10 cellular contexts compared by ENCODE assay signal in the genomic region with DNA sequence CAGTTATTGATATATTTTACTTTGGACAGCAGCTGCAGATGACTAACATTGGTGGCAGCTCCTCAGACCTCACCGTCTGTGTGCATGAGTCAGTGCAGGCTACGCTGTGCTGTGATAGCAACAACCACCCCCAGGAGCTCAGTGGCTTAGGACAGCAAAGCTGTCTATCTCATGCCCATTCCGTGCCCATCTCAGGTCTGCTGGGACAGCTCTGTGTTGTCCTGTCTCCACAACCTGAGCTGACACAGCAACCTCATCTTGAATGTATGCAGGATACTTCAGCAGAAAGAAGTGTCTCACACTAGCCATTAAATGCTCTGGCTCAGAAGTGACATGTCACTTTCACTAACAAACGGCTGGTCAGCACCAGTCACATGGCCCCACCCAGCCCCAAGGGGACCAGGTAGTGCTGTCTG. TPM values are rescaled to one million over a fixed set of nuclear protein-coding genes. Genes with fewer than 3 reads are reported as not detected.
DNase-seq lines count a peak whose midpoint lies in the region; ATAC-seq and TF ChIP-seq lines count a peak whose summit lies in the region.
"Had no signal": no experiment of that assay in that cellular context is flagged by ENCODE, and none has a peak within 500 bp of the region (broad histone marks: within the 10 kb centered on the region; RNA-seq: fewer than 3 reads in every experiment).

No MANE protein-coding gene starts in this region.

- H4K91ac ChIP-seq in H9 (ENCODE audit: insufficient read length, low read depth, low read length), result no peak overlapping the region

- no peak overlapping the region for H4K5ac ChIP-seq in H9 (ENCODE audit: insufficient read length, low read depth, low read length)

- H2BK20ac ChIP-seq in H9 (ENCODE audit: low read depth, low read length, poor library complexity, severe bottlenecking), result no peak overlapping the region

- no peak overlapping the region for H3K27ac Mint-ChIP-seq in H9

- no peak overlapping the region for H3K4me3 ChIP-seq in kidney epithelial cell (ENCODE audit: low read depth, low read length)

- H3K14ac ChIP-seq in H9 (ENCODE audit: insufficient read depth, low read length), result no peak overlapping the region

- WGBS in H9 (ENCODE audit: extremely low coverage, insufficient read length, low lambda C conversion rate), result no CpG with 5 or more reads among the region's 4 CpGs

- H3K27ac ChIP-seq in H9 (ENCODE audit: insufficient read length, low read depth, low read length), result no peak overlapping the region

- H4K20me1 ChIP-seq in H9 (ENCODE audit: control insufficient read depth, insufficient read depth, insufficient read length), result no peaks in the 10 kb centered on the region

- no peak overlapping the region for H4K8ac ChIP-seq in H9 (replicated peaks; ENCODE audit: insufficient read length, low read depth, low read length)

- no peak overlapping the region for H2BK120ac ChIP-seq in H9 (ENCODE audit: low read depth, low read length, poor library complexity, severe bottlenecking)

- no peak overlapping the region for H2BK5ac ChIP-seq in H9 (ENCODE audit: insufficient read length, low read length)

- no peak for TF ChIP-seq CTCF in kidney epithelial cell (IDR thresholded peaks at IDR 0.05; ENCODE audit: insufficient read depth, low read length, poor library complexity, severe bottlenecking)
- TF ChIP-seq CTCF in H9 (conservative IDR thresholded peaks at IDR 0.05), result no peak

- no peak overlapping the region for H3K4me2 ChIP-seq in H9 (ENCODE audit: insufficient read depth, insufficient read length, low read length)

- H3K9ac ChIP-seq in H9 (ENCODE audit: extremely low read depth, insufficient read length, low read length), result no peak overlapping the region

- H3K4me1 ChIP-seq in H9 (ENCODE audit: insufficient read depth, low read length), result no peaks in the 10 kb centered on the region; the same call in 1 of the 2 replicates

- H3K27me3 ChIP-seq in kidney epithelial cell (ENCODE audit: control insufficient read depth, insufficient read depth, low read length), result no peaks in the 10 kb centered on the region
- no peaks in the 10 kb centered on the region for H3K27me3 ChIP-seq in H9 (ENCODE audit: insufficient read depth, low read length)

- no peak overlapping the region for H2AK5ac ChIP-seq in H9 (ENCODE audit: insufficient read length, low read length)

- H3K23me2 ChIP-seq in H9 (ENCODE audit: insufficient read length, low read depth, low read length, poor library complexity, severe bottlenecking), result no peaks in the 10 kb centered on the region

- H3K9me3 Mint-ChIP-seq in H9, result peaks cover 0 to 3% of the 10 kb centered on the region in 2 experiments; a peak in 1 of 5 replicates
- H3K9me3 Mint-ChIP-seq: naive thymus-derived CD8-positive, alpha-beta T cell had no signal

- H3K79me1 ChIP-seq in H9 (ENCODE audit: insufficient read depth, low read depth, low read length, poor library complexity, severe bottlenecking), result no peaks in the 10 kb centered on the region

- no peak overlapping the region for H3K56ac ChIP-seq in H9 (ENCODE audit: insufficient read length, low read depth, low read length)

- no peak overlapping the region for H2BK12ac ChIP-seq in H9 (ENCODE audit: insufficient read length, low read depth, low read length)

- H2BK15ac ChIP-seq in H9 (ENCODE audit: low read depth, low read length), result no peak overlapping the region

- no peaks in the 10 kb centered on the region for H3K36me3 ChIP-seq in kidney epithelial cell (ENCODE audit: control insufficient read depth, insufficient read depth, low read length)

- H3K23ac ChIP-seq in H9 (ENCODE audit: insufficient read length, low read depth, low read length), result no peak overlapping the region

- peaks cover 2% of the 10 kb centered on the region; the same call in 1 of the 2 replicates for H3K27me3 Mint-ChIP-seq in H9 (ENCODE audit: low read depth)

- DNase-seq in AG08396 (ENCODE audit: low spot score), result peak; percentile 86
- DNase-seq in HS-5 (ENCODE audit: low read depth), result peak; percentile 56
- DNase-seq in amniotic stem cell (lab: John Stamatoyannopoulos, UW), result peak; percentile 65
- peak; percentile 74 for DNase-seq in kidney epithelial cell (ENCODE audit: low read depth)
- no peak for DNase-seq in H9
- no peak for DNase-seq in NCI-H187 (lab: John Stamatoyannopoulos, UW)
- no peak for DNase-seq in SIG-M5 treated with dmso at 0.1 percent for 504 hours (lab: John Stamatoyannopoulos, UW; ENCODE audit: unreplicated experiment)
- DNase-seq: DND-41; naive thymus-derived CD8-positive, alpha-beta T cell had no signal

- H3K79me2 ChIP-seq in H9 (ENCODE audit: insufficient read depth, low read length), result no peaks in the 10 kb centered on the region

- H3K36me3 Mint-ChIP-seq in H9 (ENCODE audit: insufficient read depth in 1 of 3, low read depth in 3 of 3), result no peaks in the 10 kb centered on the region
- H3K36me3 Mint-ChIP-seq: naive thymus-derived CD8-positive, alpha-beta T cell had no signal

- ATAC-seq in HG03442 (IDR thresholded peaks at IDR 0.05; ENCODE audit: unreplicated experiment), result no peak
- ATAC-seq: naive thymus-derived CD8-positive, alpha-beta T cell had no signal

- H3K4me3 Mint-ChIP-seq in H9, result no peak overlapping the region
- H3K4me3 Mint-ChIP-seq: naive thymus-derived CD8-positive, alpha-beta T cell had no signal

- H3K4me1 Mint-ChIP-seq in H9, result peaks cover 33 to 35% of the 10 kb centered on the region in 2 experiments
- H3K4me1 Mint-ChIP-seq: naive thymus-derived CD8-positive, alpha-beta T cell had no signal

- H3K18ac ChIP-seq in H9 (ENCODE audit: insufficient read length, low read depth, low read length), result no peak overlapping the region

- no peaks in the 10 kb centered on the region for H3K9me3 ChIP-seq in H9 (ENCODE audit: control insufficient read depth, low read depth, low read length)

- no peak overlapping the region for H3T11ph ChIP-seq in H9 (ENCODE audit: low read length)

- H3K4ac ChIP-seq in H9 (ENCODE audit: low read depth, low read length), result no peak overlapping the region

- H2AFZ ChIP-seq in H9 (ENCODE audit: low read length), result no peak overlapping the region

RNA-seq across cellular contexts. Expression of a gene that starts 47.7 kb away (rescaled TPM):
- total RNA-seq in kidney epithelial cell, result not detected in 2 replicates
- total RNA-seq in H9 (2021), result not detected in 2 replicates
- total RNA-seq: naive thymus-derived CD8-positive, alpha-beta T cell had no signal

Comparison
In these comparisons a context has a peak if more than half of its experiments do, and no peak if none do; other contexts are left out.
1. DNase-seq: peak in AG08396 (single experiment), HS-5 (single experiment), amniotic stem cell (single experiment) and kidney epithelial cell (single experiment); none in H9 (single experiment), NCI-H187 (0 of 2) and SIG-M5 treated with dmso at 0.1 percent for 504 hours (single experiment).